In the genomic region with DNA sequence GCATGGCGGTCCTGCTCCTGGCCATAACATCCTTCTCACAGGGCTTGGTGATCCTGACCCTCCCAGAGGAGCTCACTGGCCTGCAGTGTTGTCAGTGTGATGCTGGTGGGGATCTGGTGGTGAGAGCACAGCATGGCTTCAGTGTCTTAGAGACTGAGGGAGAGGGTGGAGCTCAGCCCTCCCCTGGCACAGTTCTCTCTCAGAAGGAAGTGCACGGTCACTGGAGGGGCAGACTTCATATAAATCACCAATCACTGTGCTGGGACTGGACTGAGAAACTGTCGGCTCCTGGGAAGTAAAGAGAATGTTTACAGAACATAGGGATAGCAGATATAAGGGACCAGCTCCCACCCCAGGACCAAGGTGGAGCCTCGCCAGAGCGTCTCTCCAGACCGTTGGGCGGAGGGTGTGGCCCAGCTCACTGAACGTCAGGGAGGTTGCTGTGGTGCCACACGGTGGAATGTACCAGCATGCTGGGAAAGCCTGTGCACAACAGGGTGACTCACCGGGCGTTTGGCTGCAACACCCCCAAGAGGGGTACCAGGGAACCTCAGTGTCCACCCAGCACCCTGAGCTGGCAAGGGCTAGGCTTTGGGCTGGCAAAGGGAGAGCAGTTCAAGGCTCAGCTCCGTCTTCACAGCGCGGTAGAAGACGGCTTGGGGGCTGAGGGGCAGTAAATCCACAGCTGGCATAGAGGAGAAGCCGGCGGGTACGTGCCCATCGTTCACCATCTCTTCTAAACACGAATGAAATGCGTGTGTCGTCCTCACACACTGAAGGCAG, we compare ENCODE assay signal across 9 cellular contexts. TPM values are rescaled to one million over a fixed set of nuclear protein-coding genes. Genes with fewer than 3 reads are reported as not detected.
A peak's percentile ranks its signal among the peaks of the same experiment; 100 is the strongest.
DNase-seq lines count a peak whose midpoint lies in the region; ATAC-seq and TF ChIP-seq lines count a peak whose summit lies in the region.
"Had no signal": no experiment of that assay in that cellular context is flagged by ENCODE, and none has a peak within 500 bp of the region (broad histone marks: within the 10 kb centered on the region; RNA-seq: fewer than 3 reads in every experiment).

No MANE protein-coding gene starts in this region.

- no peaks in the 10 kb centered on the region for H3K4me1 Mint-ChIP-seq in type B pancreatic cell (ENCODE audit: unreplicated experiment)
- H3K4me1 Mint-ChIP-seq: neural crest cell had no signal

- H3K9me3 Mint-ChIP-seq in type B pancreatic cell: no peaks in the 10 kb centered on the region
- H3K9me3 Mint-ChIP-seq: neural crest cell had no signal

- no peak for TF ChIP-seq POLR2A in lower leg skin (IDR thresholded peaks at IDR 0.05)

- intact Hi-C loops in lower leg skin (cut with DNase I; ENCODE audit: low total_unique reads): no loop called here

- peak overlapping the region; percentile 64 for H3K27ac ChIP-seq in duodenal mucosa (ENCODE audit: low read depth, low read length)

- H3K9ac ChIP-seq in duodenal mucosa (ENCODE audit: low read depth in 1 of 2, low read length in 2 of 2): peak overlapping the region in 1 of 2 donors; percentile 20

- TF ChIP-seq CTCF in LNCaP clone FGC (IDR thresholded peaks at IDR 0.05; ENCODE audit: control insufficient read depth, extremely low read depth, insufficient read depth): no peak
- TF ChIP-seq CTCF in lower leg skin (IDR thresholded peaks at IDR 0.05): no peak
- TF ChIP-seq CTCF in type B pancreatic cell (conservative IDR thresholded peaks at IDR 0.05): no peak

- H3K36me3 ChIP-seq in duodenal mucosa (ENCODE audit: control insufficient read depth in 1 of 2, insufficient read depth in 2 of 2, low read length in 2 of 2): peaks cover 32 to 65% of the 10 kb centered on the region in 2 donors

- H3K27ac Mint-ChIP-seq in type B pancreatic cell: peak overlapping the region; percentile 18

- peaks cover 0 to 16% of the 10 kb centered on the region in 2 donors for H3K4me1 ChIP-seq in duodenal mucosa (ENCODE audit: control insufficient read depth in 1 of 2, insufficient read depth in 2 of 2, low read length in 2 of 2)

- peak; percentile 64 for DNase-seq in LNCaP clone FGC (ENCODE audit: low read depth)
- DNase-seq in lower leg skin (ENCODE audit: low spot score in 2 of 2): peak; percentile 79 to 91
- DNase-seq in type B pancreatic cell (ENCODE audit: extremely low spot score, unreplicated experiment): no peak
- no peak for DNase-seq in SKM-1 treated with dmso at 0.1 percent for 144 hours (lab: John Stamatoyannopoulos, UW; ENCODE audit: unreplicated experiment)
- DNase-seq in KG1 (lab: John Stamatoyannopoulos, UW): no peak
- DNase-seq: activated naive CD4-positive, alpha-beta T cell treated with anti-CD3 and anti-CD28 coated beads, Interleukin-2, amount 50 U/mL, for 16 hours had no signal

- H3K27me3 ChIP-seq in duodenal mucosa (ENCODE audit: control insufficient read depth in 1 of 2, insufficient read depth in 2 of 2, low read length in 2 of 2): no peaks in the 10 kb centered on the region

- H3K4me3 ChIP-seq in LNCaP clone FGC (ENCODE audit: low read depth, low read length) (peak overlapping the region; percentile 45), duodenal mucosa (ENCODE audit: low read depth in 1 of 2, low read length in 2 of 2) (no peak overlapping the region), lower leg skin (ENCODE audit: low read depth, poor library complexity, severe bottlenecking) (no peak overlapping the region)

- no peak overlapping the region for H3K4me3 Mint-ChIP-seq in type B pancreatic cell
- H3K4me3 Mint-ChIP-seq: neural crest cell had no signal

- H3K9me3 ChIP-seq in duodenal mucosa (ENCODE audit: control insufficient read depth in 1 of 2, low read length in 2 of 2): no peaks in the 10 kb centered on the region

- no peaks in the 10 kb centered on the region for H3K27me3 Mint-ChIP-seq in type B pancreatic cell

- H3K36me3 Mint-ChIP-seq in type B pancreatic cell: peaks cover 46% of the 10 kb centered on the region

- WGBS in lower leg skin, 2 donors: 34 to 50% methylated on average over 21 to 22 of the region's 22 CpGs

- ATAC-seq in HG03571 (IDR thresholded peaks at IDR 0.05; ENCODE audit: unreplicated experiment): no peak

RNA-seq across cellular contexts. Expression of gene GET4, which starts 8.8 kb away (rescaled TPM):
- total RNA-seq in lower leg skin (10 to 100 TPM; 46.1 to 67.7 (median 51.6) TPM), type B pancreatic cell (ENCODE audit: low replicate concordance) (46.3 and 50.0 TPM in 2 replicates)

RNA-seq across cellular contexts. Expression of gene SUN1, which starts 35.3 kb away (rescaled TPM):
- 100 to 1,000 TPM; 265 to 429 (median 271) TPM for total RNA-seq in lower leg skin
- 121 and 146 TPM in 2 replicates for total RNA-seq in type B pancreatic cell (ENCODE audit: low replicate concordance)

Comparison
In these comparisons a context has a peak if more than half of its experiments do, and no peak if none do; other contexts are left out.
1. DNase-seq: peak in LNCaP clone FGC (single experiment) and lower leg skin (2 of 2); none in type B pancreatic cell (single experiment), SKM-1 treated with dmso at 0.1 percent for 144 hours (single experiment) and KG1 (single experiment).